25 cellular contexts compared by ENCODE assay signal in the genomic region with DNA sequence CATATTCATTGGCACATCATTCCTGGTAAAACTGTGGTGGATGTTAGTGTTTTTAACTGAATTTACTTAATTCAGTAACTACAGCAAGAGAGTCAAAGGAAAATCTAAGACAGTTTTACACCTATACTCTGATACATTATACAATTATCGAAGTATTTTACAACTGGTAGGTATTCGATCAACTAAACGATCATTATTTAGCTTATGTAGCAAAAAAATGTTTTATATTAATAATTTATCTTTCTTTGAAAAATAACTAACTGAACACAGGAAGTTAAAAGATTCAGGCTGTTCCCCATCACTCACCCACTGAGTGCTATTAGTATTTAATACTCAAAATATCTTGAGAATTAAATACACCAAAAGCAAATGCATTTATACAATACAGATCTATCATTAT.
"Had no signal": no experiment of that assay in that cellular context is flagged by ENCODE, and none has a peak within 500 bp of the region (broad histone marks: within the 10 kb centered on the region; RNA-seq: fewer than 3 reads in every experiment).

No MANE protein-coding gene starts in this region.

- H3K4me3 ChIP-seq: stomach, suprapubic skin, testis, thoracic aorta, thyroid gland, tibial artery, tibial nerve, transverse colon, upper lobe of left lung, upper lobe of right lung, uterus, vagina had no signal

- DNase-seq: stimulated activated CD4-positive, alpha-beta T cell treated with anti-CD3 and anti-CD28 coated beads, Interleukin-2, amount 100 ng/mL, for 48 hours; stimulated activated CD4-positive, alpha-beta T cell treated with anti-CD3 and anti-CD28 coated beads, Interleukin-4, amount 100 ng/mL, for 1 hour; stimulated activated CD4-positive, alpha-beta T cell treated with anti-CD3 and anti-CD28 coated beads, Interleukin-4, amount 100 ng/mL, for 24 hours; stimulated activated CD4-positive, alpha-beta T cell treated with anti-CD3 and anti-CD28 coated beads, Interleukin-4, amount 100 ng/mL, for 4 hours; stimulated activated CD8-positive, alpha-beta memory T cell treated with anti-CD3 and anti-CD28 coated beads, Interleukin-4, amount 100 ng/mL, for 48 hours; stimulated activated naive B cell treated with anti-CD40 and anti-IgM and Interleukin-4, amounts not matched to agents 10 μg/mL and 1 μg/mL and 100 μg/mL, for 72 hours; stimulated activated naive CD4-positive, alpha-beta T cell; stimulated activated naive CD4-positive, alpha-beta T cell treated with Interleukin-2 at 50 U/mL for 16 hours; stimulated activated naive CD8-positive, alpha-beta T cell treated with anti-CD3 and anti-CD28 coated beads, Interleukin-15, amount 100 ng/mL, for 72 hours; stimulated activated naive CD8-positive, alpha-beta T cell treated with anti-CD3 and anti-CD28 coated beads, Interleukin-15, Interleukin-2, amounts not matched to agents 100 U/mL and 50 U/mL, for 24 hours; stomach; substantia nigra; testis; thyroid gland; tibial artery; transverse colon; upper lobe of left lung; upper lobe of right lung; uterus had no signal

- ATAC-seq: stimulated activated effector memory CD8-positive, alpha-beta T cell treated with anti-CD3 and anti-CD28 coated beads, Interleukin-12 subunit alpha, Interleukin-12 subunit beta, amount 100 ng/mL, for 72 hours; stimulated activated memory B cell treated with anti-CD40 and anti-IgM and Interleukin-4, amounts not matched to agents 10 μg/mL and 1 μg/mL and 100 μg/mL, for 72 hours; stimulated activated naive B cell treated with anti-CD40 and anti-IgM and Interleukin-4, amounts not matched to agents 10 μg/mL and 1 μg/mL and 100 μg/mL, for 72 hours; stimulated activated naive CD8-positive, alpha-beta T cell treated with anti-CD3 and anti-CD28 coated beads, Interleukin-15, amount 100 ng/mL, for 72 hours; stimulated activated naive CD8-positive, alpha-beta T cell treated with anti-CD3 and anti-CD28 coated beads, Interleukin-15, Interleukin-2, amounts not matched to agents 100 U/mL and 50 U/mL, for 24 hours had no signal

- H3K27me3 ChIP-seq: stomach, suprapubic skin, testis, thyroid gland, tibial artery, tibial nerve, transverse colon, upper lobe of left lung, upper lobe of right lung, uterus, vagina had no signal

- H3K4me1 ChIP-seq: stomach, suprapubic skin, testis, thyroid gland, tibial artery, tibial nerve, transverse colon, upper lobe of left lung, upper lobe of right lung, uterus, vagina had no signal

- H3K36me3 ChIP-seq: uterus had no signal

- H3K9me3 ChIP-seq: stomach, suprapubic skin, testis, thoracic aorta, thyroid gland, tibial artery, tibial nerve, transverse colon, upper lobe of left lung, upper lobe of right lung, uterus, vagina had no signal

- H3K27ac ChIP-seq: stomach, suprapubic skin, testis, thoracic aorta, thyroid gland, tibial artery, transverse colon, upper lobe of left lung, upper lobe of right lung, uterus, vagina had no signal
